8 cellular contexts compared by ENCODE assay signal in genomic region chr4:39044364-39044946, GRCh38.
DNase-seq lines count a peak whose midpoint lies in the region; ATAC-seq lines count a peak whose summit lies in the region.

No MANE protein-coding gene starts in this region.

- H3K4me1 ChIP-seq in BLaER1 treated with 17β-estradiol and CSF1 and Interleukin-3, amounts not matched to agents 10 nM and 100 nM, result peaks cover 27 to 52% (median 46%) of the 10 kb centered on the region in 10 experiments

- H3K9ac ChIP-seq in BLaER1 treated with 17β-estradiol and CSF1 and Interleukin-3, amounts not matched to agents 10 nM and 100 nM, result peak overlapping the region; percentile 86 to 96 (median 90)

- no peaks in the 10 kb centered on the region for H3K27me3 ChIP-seq in BLaER1 treated with 17β-estradiol and CSF1 and Interleukin-3, amounts not matched to agents 10 nM and 100 nM

- peak overlapping the region; percentile 80 to 94 (median 87) for H3K27ac ChIP-seq in BLaER1 treated with 17β-estradiol and CSF1 and Interleukin-3, amounts not matched to agents 10 nM and 100 nM

- H3K27me3 Mint-ChIP-seq in effector memory CD8-positive, alpha-beta T cell, result no peaks in the 10 kb centered on the region
- no peaks in the 10 kb centered on the region for H3K27me3 Mint-ChIP-seq in memory B cell

- peak; percentile 65 for ATAC-seq in GM19328 (IDR thresholded peaks at IDR 0.05; ENCODE audit: unreplicated experiment)
- peak; percentile 58 for ATAC-seq in HG03460 (IDR thresholded peaks at IDR 0.05; ENCODE audit: unreplicated experiment)
- ATAC-seq in effector memory CD8-positive, alpha-beta T cell (replicated peaks), result peak; percentile 83
- peak; percentile 82 for ATAC-seq in memory B cell (ENCODE audit: low read depth)

- peak; percentile 92 for DNase-seq in NK-92 treated with Interleukin-12 subunit alpha and Interleukin-12 subunit beta, amount 100 ng/mL, for 24 hours (lab: John Stamatoyannopoulos, UW)
- peak; percentile 91 to 92 for DNase-seq in activated CD8-positive, alpha-beta memory T cell treated with anti-CD3 and anti-CD28 coated beads for 4 hours (ENCODE audit: low read depth in 2 of 2)
- peak; percentile 93 to 96 (median 94) for DNase-seq in effector memory CD8-positive, alpha-beta T cell
- DNase-seq in memory B cell (ENCODE audit: low spot score in 2 of 2), result peak; percentile 92 to 98
- peak; percentile 83 for DNase-seq in stimulated activated CD8-positive, alpha-beta memory T cell treated with anti-CD3 and anti-CD28 coated beads, Interleukin-12 subunit alpha, Interleukin-12 subunit beta, amount 100 ng/mL, for 1 hour (ENCODE audit: low read depth)

- no peaks in the 10 kb centered on the region for H3K9me3 ChIP-seq in BLaER1 treated with 17β-estradiol and CSF1 and Interleukin-3, amounts not matched to agents 10 nM and 100 nM (replicated peaks in 1 of 11)

- H3K9me3 Mint-ChIP-seq in effector memory CD8-positive, alpha-beta T cell, result no peaks in the 10 kb centered on the region
- no peaks in the 10 kb centered on the region for H3K9me3 Mint-ChIP-seq in memory B cell

- peaks cover 27 to 32% of the 10 kb centered on the region in 2 donors for H3K4me1 Mint-ChIP-seq in effector memory CD8-positive, alpha-beta T cell (ENCODE audit: low read depth in 2 of 2)
- peaks cover 40% of the 10 kb centered on the region for H3K4me1 Mint-ChIP-seq in memory B cell

- peak overlapping the region; percentile 66 to 88 (median 82) for H3K4me3 ChIP-seq in BLaER1 treated with 17β-estradiol and CSF1 and Interleukin-3, amounts not matched to agents 10 nM and 100 nM

- peaks cover 18% of the 10 kb centered on the region for H3K36me3 Mint-ChIP-seq in effector memory CD8-positive, alpha-beta T cell (ENCODE audit: insufficient read depth)
- H3K36me3 Mint-ChIP-seq in memory B cell, result no peaks in the 10 kb centered on the region

- peak overlapping the region; percentile 89 to 92 for H3K27ac Mint-ChIP-seq in effector memory CD8-positive, alpha-beta T cell
- H3K27ac Mint-ChIP-seq in memory B cell, result peak overlapping the region; percentile 97

- H4K20me1 ChIP-seq in BLaER1 treated with 17β-estradiol and CSF1 and Interleukin-3, amounts not matched to agents 10 nM and 100 nM, result peaks cover 0 to 31% (median 4%) of the 10 kb centered on the region in 11 experiments; a peak in 12 of 22 replicates

- no peaks in the 10 kb centered on the region for H3K36me3 ChIP-seq in BLaER1 treated with 17β-estradiol and CSF1 and Interleukin-3, amounts not matched to agents 10 nM and 100 nM

- peak overlapping the region; percentile 83 to 94 (median 89) for H3K4me2 ChIP-seq in BLaER1 treated with 17β-estradiol and CSF1 and Interleukin-3, amounts not matched to agents 10 nM and 100 nM

- H3K4me3 Mint-ChIP-seq in effector memory CD8-positive, alpha-beta T cell, result peak overlapping the region; percentile 84 to 88
- H3K4me3 Mint-ChIP-seq in memory B cell, result peak overlapping the region; percentile 86

Comparison
In these comparisons a context has a peak if more than half of its experiments do, and no peak if none do; other contexts are left out.
1. Peak in every context shown above with its lines: DNase-seq, ATAC-seq, H3K4me3 ChIP-seq and H3K27ac ChIP-seq.